20 cellular contexts compared by ENCODE assay signal in the genomic region with DNA sequence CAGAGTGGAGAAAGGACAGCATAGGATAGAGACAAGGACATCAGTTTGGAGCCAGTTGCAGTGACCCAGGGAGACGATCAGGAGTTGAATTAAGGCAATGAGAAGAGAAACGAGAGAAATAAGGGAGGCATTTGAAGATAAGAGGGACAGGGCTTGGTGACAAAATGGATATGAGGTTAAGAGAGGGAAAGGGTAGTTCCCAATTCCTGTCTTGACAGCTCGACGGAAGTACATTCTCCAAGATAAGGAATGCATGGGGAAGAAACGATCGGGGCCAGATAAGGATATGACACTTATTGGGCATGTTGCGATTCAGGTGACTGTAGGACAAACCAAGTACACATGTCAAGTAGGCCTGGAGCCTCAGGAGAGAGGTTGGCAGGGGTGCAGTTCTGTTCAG. TPM values are rescaled to one million over a fixed set of nuclear protein-coding genes. Genes with fewer than 3 reads are reported as not detected.
DNase-seq lines count a peak whose midpoint lies in the region; ATAC-seq, FAIRE-seq and TF ChIP-seq lines count a peak whose summit lies in the region.
"Had no signal": no experiment of that assay in that cellular context is flagged by ENCODE, and none has a peak within 500 bp of the region (broad histone marks: within the 10 kb centered on the region; RNA-seq: fewer than 3 reads in every experiment).

No MANE protein-coding gene starts in this region.

- TF ChIP-seq EP300 in K562 (IDR thresholded peaks at IDR 0.05; ENCODE audit: low read length), result peak; percentile 51

- H3K9me3 Mint-ChIP-seq in stimulated activated effector memory CD8-positive, alpha-beta T cell treated with anti-CD3 and anti-CD28 coated beads, Interleukin-12 subunit alpha, Interleukin-12 subunit beta, amount 100 ng/mL, for 72 hours, result no peaks in the 10 kb centered on the region
- H3K9me3 Mint-ChIP-seq: CD4-positive, alpha-beta memory T cell; GM23338 had no signal

- ATAC-seq in K562, result no peak
- no peak for ATAC-seq in stimulated activated effector memory CD8-positive, alpha-beta T cell treated with anti-CD3 and anti-CD28 coated beads, Interleukin-12 subunit alpha, Interleukin-12 subunit beta, amount 100 ng/mL, for 72 hours
- ATAC-seq: GM12878, GM23338, HCT116 had no signal

- H3K4me1 Mint-ChIP-seq in stimulated activated effector memory CD8-positive, alpha-beta T cell treated with anti-CD3 and anti-CD28 coated beads, Interleukin-12 subunit alpha, Interleukin-12 subunit beta, amount 100 ng/mL, for 72 hours, result peaks cover 9% of the 10 kb centered on the region
- H3K4me1 Mint-ChIP-seq: CD4-positive, alpha-beta memory T cell; H9 had no signal

- no peaks in the 10 kb centered on the region for H3K36me3 ChIP-seq in right atrium auricular region
- H3K36me3 ChIP-seq in K562 (ENCODE audit: control insufficient read depth, insufficient read depth, low read length), result no peaks in the 10 kb centered on the region

- FAIRE-seq in K562 (lab: Jason Lieb, UNC), result no peak
- FAIRE-seq: D721Med, GM12878, GM19239 had no signal

- in situ Hi-C loops in K562 (cut with MboI), result no loop called here

- H3K9me3 ChIP-seq in right atrium auricular region, result no peaks in the 10 kb centered on the region
- H3K9me3 ChIP-seq in K562 (replicated peaks; ENCODE audit: control insufficient read depth, insufficient read depth, low read depth, low read length), result no peaks in the 10 kb centered on the region
- H3K9me3 ChIP-seq: Caco-2 had no signal

- intact Hi-C loops in cardiac septum (cut with DNase I) (no loop called here), K562 (cut with micrococcal nuclease) (no loop called here)

- no peak overlapping the region for H3K4me2 ChIP-seq in K562 (ENCODE audit: insufficient read depth, low read length)
- H3K4me2 ChIP-seq: GM23338 had no signal

- H3K27me3 ChIP-seq in right atrium auricular region (no peaks in the 10 kb centered on the region), K562 (ENCODE audit: control insufficient read depth in 2 of 2, insufficient read depth in 2 of 2, low read length in 2 of 2) (no peaks in the 10 kb centered on the region)

- no peak overlapping the region for H3K4me3 ChIP-seq in right atrium auricular region
- H3K4me3 ChIP-seq in K562, result no peak overlapping the region
- H3K4me3 ChIP-seq: GM12878, GM23338 had no signal

- POLR2A ChIA-PET in K562 (lab: Yijun Ruan, JAX), result no interaction called here

- H3K36me3 Mint-ChIP-seq in stimulated activated effector memory CD8-positive, alpha-beta T cell treated with anti-CD3 and anti-CD28 coated beads, Interleukin-12 subunit alpha, Interleukin-12 subunit beta, amount 100 ng/mL, for 72 hours, result no peaks in the 10 kb centered on the region
- H3K36me3 Mint-ChIP-seq: CD4-positive, alpha-beta memory T cell had no signal

- DNase-seq in cardiac septum (ENCODE audit: low spot score) (peak; percentile 7), right atrium auricular region (ENCODE audit: low spot score) (no peak), K562 (ENCODE audit: extremely low read depth in 1 of 4, low spot score in 3 of 4) (no peak), D341Med (ENCODE audit: low spot score) (no peak), NCI-H146 (lab: John Stamatoyannopoulos, UW) (no peak)
- no peak for DNase-seq in stimulated activated effector memory CD8-positive, alpha-beta T cell treated with anti-CD3 and anti-CD28 coated beads, Interleukin-12 subunit alpha, Interleukin-12 subunit beta, amount 100 ng/mL, for 72 hours (ENCODE audit: low spot score in 2 of 2)
- DNase-seq: C1 segment of cervical spinal cord; Caco-2; CD4-positive, alpha-beta memory T cell; DMS 273 treated with DMSO at 0.1 percent for 48 hours; DMS79; EL; GDM1; H9 had no signal

- WGBS in K562 (ENCODE audit: insufficient coverage, low coverage, missing lambda C conversion rate), result 4% methylated on average over 7 of the region's 7 CpGs

- TF ChIP-seq RAD21 in K562 (CRISPR knock-in tag; conservative IDR thresholded peaks at IDR 0.05 in 1 of 2, IDR thresholded peaks at IDR 0.05 in 1 of 2), result no peak

- H3K4me1 ChIP-seq in right atrium auricular region (peaks cover 0 to 10% of the 10 kb centered on the region in 2 donors), K562 (replicated peaks in 1 of 2; ENCODE audit: control insufficient read depth in 2 of 2, insufficient read depth in 2 of 2, low read length in 2 of 2) (peaks cover 26 to 49% of the 10 kb centered on the region in 2 experiments)

- TF ChIP-seq CTCF in right atrium auricular region (IDR thresholded peaks at IDR 0.05) (no peak), K562 (IDR thresholded peaks at IDR 0.05 in 2 of 3, conservative IDR thresholded peaks at IDR 0.05 in 1 of 3; ENCODE audit: insufficient read depth in 2 of 3, low read depth in 1 of 3, low read length in 3 of 3) (no peak)

- no peak overlapping the region for H3K9ac ChIP-seq in K562 (ENCODE audit: insufficient read depth in 1 of 2, low read depth in 2 of 2, low read length in 2 of 2)

- CTCF ChIA-PET in K562 (lab: Yijun Ruan, JAX; ENCODE audit: low intra/inter-chr PET ratio), result no interaction called here

- H3K79me2 ChIP-seq in K562 (ENCODE audit: control insufficient read depth, insufficient read depth, low read length), result no peaks in the 10 kb centered on the region

- no TSS peak for BruUV-seq in K562 (replicated peaks; lab: Mats Ljungman, UMichigan)

- H3K9me1 ChIP-seq in K562 (ENCODE audit: control insufficient read depth, insufficient read depth, low read length), result peaks cover 2% of the 10 kb centered on the region

- no peak overlapping the region for H3K4me3 Mint-ChIP-seq in stimulated activated effector memory CD8-positive, alpha-beta T cell treated with anti-CD3 and anti-CD28 coated beads, Interleukin-12 subunit alpha, Interleukin-12 subunit beta, amount 100 ng/mL, for 72 hours
- H3K4me3 Mint-ChIP-seq: CD4-positive, alpha-beta memory T cell; GM23338; H9 had no signal

- H4K20me1 ChIP-seq in K562 (replicated peaks; ENCODE audit: control insufficient read depth, insufficient read depth, low read length), result no peaks in the 10 kb centered on the region

- 0 out of 2 replicates have a peak overlapping the region, but pooled peaks have one; percentile 30 for H2AFZ ChIP-seq in K562 (ENCODE audit: low read depth, low read length)
- H2AFZ ChIP-seq: GM23338 had no signal

- H3K27ac ChIP-seq in right atrium auricular region, result no peak overlapping the region
- H3K27ac ChIP-seq in K562 (ENCODE audit: extremely low read depth, low read depth, low read length), result no peak overlapping the region

- peak overlapping the region; percentile 5 for H3K27ac Mint-ChIP-seq in stimulated activated effector memory CD8-positive, alpha-beta T cell treated with anti-CD3 and anti-CD28 coated beads, Interleukin-12 subunit alpha, Interleukin-12 subunit beta, amount 100 ng/mL, for 72 hours
- H3K27ac Mint-ChIP-seq: GM23338, H9 had no signal

- no peak for TF ChIP-seq POLR2A in K562 (conservative IDR thresholded peaks at IDR 0.05)

TF ChIP-seq in K562, 482 proteins besides CTCF, POLR2A, EP300 and RAD21 (continues in another document):
- TF ChIP-seq NCOA6 (IDR thresholded peaks at IDR 0.05) (no peak), MEF2A (IDR thresholded peaks at IDR 0.05; ENCODE audit: control insufficient read depth, low read depth, low read length) (no peak)
- TF ChIP-seq, protein P1, sequence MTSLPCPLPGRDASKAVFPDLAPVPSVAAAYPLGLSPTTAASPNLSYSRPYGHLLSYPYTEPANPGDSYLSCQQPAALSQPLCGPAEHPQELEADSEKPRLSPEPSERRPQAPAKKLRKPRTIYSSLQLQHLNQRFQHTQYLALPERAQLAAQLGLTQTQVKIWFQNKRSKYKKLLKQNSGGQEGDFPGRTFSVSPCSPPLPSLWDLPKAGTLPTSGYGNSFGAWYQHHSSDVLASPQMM (CRISPR knock-in tag; IDR thresholded peaks at IDR 0.05), result no peak

RNA-seq across cellular contexts. Expression of a gene that starts 18.7 kb away (rescaled TPM):
- total RNA-seq in cardiac septum (2.8 TPM), right atrium auricular region (1 to 10 TPM; 3.9 to 4.4 TPM), K562 (2014; rRNA removed) (0.12 TPM in 1 of 2 replicates, not detected in the other), K562 (2014; rRNA removed; fragmentation: Illumina TruSeq; extraction: Trizol) (not detected in 2 replicates), K562 (2015; rRNA removed; fragmentation: Illumina TruSeq; extraction: Trizol) (not detected in 2 replicates), K562 (2021) (0.02 and 0.04 TPM in 2 replicates)
- 0.12 TPM in 1 of 2 replicates, not detected in the other for total RNA-seq in K562 (2011; cell fraction: chromatin; rRNA removed; ENCODE audit: low replicate concordance)
- 0.17 TPM in 1 of 2 replicates, not detected in the other for total RNA-seq in K562 (2011; cell fraction: nucleolus; rRNA removed)
- total RNA-seq in K562 (2011; cell fraction: nucleoplasm; rRNA removed), result not detected in 2 replicates
- polyA plus RNA-seq in K562 (2011; rRNA removed) (0.03 TPM in 1 of 2 replicates, not detected in the other), K562 (2014; fragmentation: Illumina TruSeq; extraction: Trizol) (not detected in 2 replicates), K562 (2014; fragmentation: Nextera tagmentation; extraction: Ambion mirVana) (not detected), K562 (2014; rRNA removed) (0.03 TPM in 1 of 2 replicates, not detected in the other)
- 0.01 and 0.07 TPM in 2 replicates for polyA plus RNA-seq in K562 (2011; cell fraction: cytosol; rRNA removed)
- polyA plus RNA-seq in K562 (2011; cell fraction: nucleus; rRNA removed), result 0.01 and 0.07 TPM in 2 replicates
- polyA plus RNA-seq in K562 (2012), result 0.03 and 0.14 TPM in 2 replicates
- 0.07 TPM in 1 of 2 replicates, not detected in the other for polyA minus RNA-seq in K562 (2011; rRNA and poly(A)+ RNA removed)
- polyA minus RNA-seq in K562 (2011; cell fraction: cytosol; rRNA and poly(A)+ RNA removed), result not detected in 2 replicates
- not detected in 2 replicates for polyA minus RNA-seq in K562 (2011; cell fraction: nucleus; rRNA and poly(A)+ RNA removed)
- polyA plus RNA-seq: BJ; CD4-positive, alpha-beta memory T cell had no signal

RNA-seq across cellular contexts. Expression of a gene that starts 47.8 kb away (rescaled TPM):
- 30.9 TPM for total RNA-seq in cardiac septum
- 10 to 100 TPM; 15.7 to 21.2 TPM for total RNA-seq in right atrium auricular region
- total RNA-seq in K562 (2011; cell fraction: chromatin; rRNA removed; ENCODE audit: low replicate concordance), result 0.67 and 3.0 TPM in 2 replicates
- 3.2 and 5.5 TPM in 2 replicates for total RNA-seq in K562 (2011; cell fraction: nucleolus; rRNA removed)
- total RNA-seq in K562 (2011; cell fraction: nucleoplasm; rRNA removed), result 2.6 and 3.1 TPM in 2 replicates
- 6.3 and 6.5 TPM in 2 replicates for total RNA-seq in K562 (2014; rRNA removed)
- 4.7 and 6.0 TPM in 2 replicates for total RNA-seq in K562 (2014; rRNA removed; fragmentation: Illumina TruSeq; extraction: Trizol)
- 9.4 and 9.9 TPM in 2 replicates for total RNA-seq in K562 (2015; rRNA removed; fragmentation: Illumina TruSeq; extraction: Trizol)
- total RNA-seq in K562 (2021), result 11.8 and 14.1 TPM in 2 replicates
- 9.5 and 11.4 TPM in 2 replicates for polyA plus RNA-seq in K562 (2011; rRNA removed)
- polyA plus RNA-seq in K562 (2011; cell fraction: cytosol; rRNA removed), result 10.1 and 13.2 TPM in 2 replicates
- 3.5 and 5.5 TPM in 2 replicates for polyA plus RNA-seq in K562 (2011; cell fraction: nucleus; rRNA removed)
- 23.3 and 24.8 TPM in 2 replicates for polyA plus RNA-seq in K562 (2012)
- 6.3 and 9.6 TPM in 2 replicates for polyA plus RNA-seq in K562 (2014; fragmentation: Illumina TruSeq; extraction: Trizol)
- 1 to 10 TPM; 1.1 to 3.8 TPM for polyA plus RNA-seq in K562 (2014; fragmentation: Nextera tagmentation; extraction: Ambion mirVana)
- polyA plus RNA-seq in K562 (2014; rRNA removed), result 15.3 and 16.4 TPM in 2 replicates
- 3.7 and 5.3 TPM in 2 replicates for polyA minus RNA-seq in K562 (2011; rRNA and poly(A)+ RNA removed)
- 5.9 and 6.6 TPM in 2 replicates for polyA minus RNA-seq in K562 (2011; cell fraction: cytosol; rRNA and poly(A)+ RNA removed)
- polyA minus RNA-seq in K562 (2011; cell fraction: nucleus; rRNA and poly(A)+ RNA removed), result 1.5 and 1.7 TPM in 2 replicates
